In genomic region chr12:122094735-122095561, GRCh38 we compare ENCODE assay signal across 11 cellular contexts. TPM values are rescaled to one million over a fixed set of nuclear protein-coding genes. Genes with fewer than 3 reads are reported as not detected.
DNase-seq lines count a peak whose midpoint lies in the region; TF ChIP-seq lines count a peak whose summit lies in the region.
"Had no signal": no experiment of that assay in that cellular context is flagged by ENCODE, and none has a peak within 500 bp of the region (broad histone marks: within the 10 kb centered on the region; RNA-seq: fewer than 3 reads in every experiment).

No MANE protein-coding gene starts in this region.

- no peak for TF ChIP-seq POLR2A in esophagus muscularis mucosa (IDR thresholded peaks at IDR 0.05; ENCODE audit: low read depth)

- intact Hi-C loops in esophagus muscularis mucosa (cut with DNase I), result no loop called here

- H3K36me3 ChIP-seq in esophagus muscularis mucosa, result no peaks in the 10 kb centered on the region
- no peaks in the 10 kb centered on the region for H3K36me3 ChIP-seq in skeletal muscle tissue (ENCODE audit: control insufficient read depth in 3 of 3, insufficient read depth in 3 of 3, low read length in 3 of 3)
- H3K36me3 ChIP-seq: thoracic aorta had no signal

- 66% methylated on average over 10 of the region's 10 CpGs for whole genome bisulfite sequencing in esophagus muscularis mucosa

- H3K4me1 ChIP-seq in esophagus muscularis mucosa, result peaks cover 86 to 100% (median 98%) of the 10 kb centered on the region in 4 donors
- H3K4me1 ChIP-seq in skeletal muscle tissue (ENCODE audit: control insufficient read depth in 3 of 3, insufficient read depth in 3 of 3, low read length in 3 of 3), result peaks cover 92 to 94% (median 92%) of the 10 kb centered on the region in 3 donors

- H3K27ac ChIP-seq in esophagus muscularis mucosa (replicated peaks in 1 of 4) (peak overlapping the region; percentile 35 to 60 (median 46)), skeletal muscle tissue (ENCODE audit: low read depth, low read length) (peak overlapping the region; percentile 80)
- H3K27ac ChIP-seq: thoracic aorta had no signal

- H3K4me3 ChIP-seq in esophagus muscularis mucosa (no peak overlapping the region), skeletal muscle tissue (ENCODE audit: low read length in 3 of 3) (peak overlapping the region in 2 of 3 donors; percentile 12 to 41)
- H3K4me3 ChIP-seq: thoracic aorta had no signal

- no peak for TF ChIP-seq EP300 in esophagus muscularis mucosa (IDR thresholded peaks at IDR 0.05)

- peak overlapping the region in 2 of 3 donors; percentile 46 to 60 for H3K9ac ChIP-seq in skeletal muscle tissue (ENCODE audit: low read depth in 1 of 3, low read length in 3 of 3)

- H3K27me3 ChIP-seq in esophagus muscularis mucosa (no peaks in the 10 kb centered on the region), skeletal muscle tissue (ENCODE audit: control insufficient read depth in 3 of 3, insufficient read depth in 3 of 3, low read length in 3 of 3) (no peaks in the 10 kb centered on the region)

- TF ChIP-seq CTCF in esophagus muscularis mucosa (IDR thresholded peaks at IDR 0.05), result no peak

- H3K9me3 ChIP-seq in esophagus muscularis mucosa (no peaks in the 10 kb centered on the region), skeletal muscle tissue (ENCODE audit: control insufficient read depth in 3 of 3, low read length in 3 of 3) (no peaks in the 10 kb centered on the region)
- H3K9me3 ChIP-seq: thoracic aorta had no signal

- DNase-seq in NCI-H1105 treated with DMSO at 0.1 percent for 48 hours (lab: John Stamatoyannopoulos, UW) (peak; percentile 23), NCI-H1105 (lab: John Stamatoyannopoulos, UW) (no peak), OCI-M1 (lab: John Stamatoyannopoulos, UW) (peak; percentile 38), esophagus muscularis mucosa (ENCODE audit: extremely low spot score) (no peak), middle frontal gyrus (ENCODE audit: extremely low spot score, low spot score) (no peak), occipital lobe (lab: John Stamatoyannopoulos, UW) (no peak)
- DNase-seq in activated effector memory CD4-positive, alpha-beta T cell treated with Interleukin-2 at 50 U/mL for 16 hours, result no peak
- DNase-seq: activated T-cell treated with anti-CD3 and anti-CD28 coated beads, Interleukin-2, amount 50 U/mL, for 24 hours; NCI-H226 had no signal

RNA-seq across cellular contexts. Expression of gene MLXIP, which starts 16.4 kb away (rescaled TPM):
- total RNA-seq in esophagus muscularis mucosa, result 10 to 100 TPM; 33.8 to 82.2 (median 50.9) TPM
- 10.4 TPM for total RNA-seq in skeletal muscle tissue
- total RNA-seq in occipital lobe, result 7.6 TPM

Comparison
In these comparisons a context has a peak if more than half of its experiments do, and no peak if none do; other contexts are left out.
1. DNase-seq: peak in NCI-H1105 treated with DMSO at 0.1 percent for 48 hours (single experiment) and OCI-M1 (single experiment); none in NCI-H1105 (single experiment), esophagus muscularis mucosa (single experiment), middle frontal gyrus (single experiment), occipital lobe (single experiment) and activated effector memory CD4-positive, alpha-beta T cell treated with Interleukin-2 at 50 U/mL for 16 hours (single experiment).
2. H3K4me3 ChIP-seq: peak in skeletal muscle tissue (2 of 3); none in esophagus muscularis mucosa (0 of 4).